ENCODE assay signal across 19 cellular contexts in genomic region chr6:39925191-39925930, GRCh38.
"Had no signal": no experiment of that assay in that cellular context is flagged by ENCODE, and none has a peak within 500 bp of the region (broad histone marks: within the 10 kb centered on the region; RNA-seq: fewer than 3 reads in every experiment).

No MANE protein-coding gene starts in this region.

- H3K9me3 ChIP-seq: esophagus muscularis mucosa, gastroesophageal sphincter, lower lobe of right lung, suprapubic skin, thyroid gland, uterus had no signal

- H3K4me3 Mint-ChIP-seq: effector memory CD8-positive, alpha-beta T cell; memory B cell; mesothelial cell of epicardium; natural killer cell treated with Interleukin-12 subunit alpha and Interleukin-12 subunit beta and Interleukin-15 and Interleukin-18, amount 100 ng/mL, for 72 hours; type B pancreatic cell had no signal

- H3K4me1 Mint-ChIP-seq: memory B cell, mesothelial cell of epicardium had no signal

- H3K27me3 Mint-ChIP-seq: natural killer cell treated with Interleukin-12 subunit alpha and Interleukin-12 subunit beta and Interleukin-15 and Interleukin-18, amount 100 ng/mL, for 72 hours; type B pancreatic cell had no signal

- H3K36me3 ChIP-seq: uterus had no signal

- H3K27ac Mint-ChIP-seq: memory B cell, mesothelial cell of epicardium, type B pancreatic cell had no signal

- H3K4me3 ChIP-seq: dorsolateral prefrontal cortex, esophagus muscularis mucosa, gastroesophageal sphincter, lower lobe of right lung, suprapubic skin, thyroid gland, uterus had no signal

- H3K27ac ChIP-seq: epithelial cell of prostate, esophagus muscularis mucosa, gastroesophageal sphincter, lower lobe of right lung, suprapubic skin, uterus had no signal

- H3K9me3 Mint-ChIP-seq: mesothelial cell of epicardium, type B pancreatic cell had no signal

- ATAC-seq: effector memory CD8-positive, alpha-beta T cell; gastroesophageal sphincter; lower lobe of right lung; natural killer cell treated with Interleukin-12 subunit alpha and Interleukin-12 subunit beta and Interleukin-15 and Interleukin-18, amount 100 ng/mL, for 72 hours had no signal

- H3K27me3 ChIP-seq: dorsolateral prefrontal cortex, esophagus muscularis mucosa, gastroesophageal sphincter, suprapubic skin, thyroid gland, uterus had no signal

- DNase-seq: cortex of kidney; dorsolateral prefrontal cortex; effector memory CD8-positive, alpha-beta T cell; glutamatergic neuron; islet precursor cell; lower lobe of right lung; small intestine; stimulated activated CD4-positive, alpha-beta T cell treated with anti-CD3 and anti-CD28 coated beads, Interleukin-2, amount 100 ng/mL, for 48 hours; stimulated activated naive CD4-positive, alpha-beta T cell treated with Interleukin-2 at 50 U/mL for 16 hours; thyroid gland; uterus had no signal

- H3K4me1 ChIP-seq: uterus had no signal

- H3K36me3 Mint-ChIP-seq: memory B cell; mesothelial cell of epicardium; natural killer cell treated with Interleukin-12 subunit alpha and Interleukin-12 subunit beta and Interleukin-15 and Interleukin-18, amount 100 ng/mL, for 72 hours had no signal
